In genomic region chr7:94357076-94357475, GRCh38 we compare ENCODE assay signal across 17 cellular contexts. TPM values are rescaled to one million over a fixed set of nuclear protein-coding genes. Genes with fewer than 3 reads are reported as not detected.
DNase-seq lines count a peak whose midpoint lies in the region; ATAC-seq and TF ChIP-seq lines count a peak whose summit lies in the region.
"Had no signal": no experiment of that assay in that cellular context is flagged by ENCODE, and none has a peak within 500 bp of the region (broad histone marks: within the 10 kb centered on the region; RNA-seq: fewer than 3 reads in every experiment).

No MANE protein-coding gene starts in this region.

- ATAC-seq in sciatic nerve (peak; percentile 61), GM18498 (IDR thresholded peaks at IDR 0.05; ENCODE audit: unreplicated experiment) (no peak)

- DNase-seq in GM03348 (ENCODE audit: low spot score) (peak; percentile 37), astrocyte of the hippocampus (ENCODE audit: low read depth, low spot score) (peak; percentile 41), fibroblast of peridontal ligament (ENCODE audit: extremely low read depth) (peak; percentile 71), sciatic nerve (ENCODE audit: low spot score) (no peak), HT-29 (ENCODE audit: low spot score) (no peak), left ventricle myocardium inferior (no peak)
- DNase-seq in stimulated activated CD4-positive, alpha-beta T cell treated with anti-CD3 and anti-CD28 coated beads, Interleukin-2, amount 100 ng/mL, for 48 hours: no peak
- DNase-seq: ACHN; BE2C; CD4-positive, alpha-beta memory T cell; DMS153; DMS79 treated with DMSO at 0.1 percent for 48 hours; EL; KBM-7 had no signal

- H3K4me1 ChIP-seq in left ventricle myocardium inferior: no peaks in the 10 kb centered on the region
- H3K4me1 ChIP-seq: BE2C, HAP-1 had no signal

- no peak overlapping the region for H3K27ac ChIP-seq in left ventricle myocardium inferior (replicated peaks)
- H3K27ac ChIP-seq: C4-2B had no signal

- no peaks in the 10 kb centered on the region for H3K27me3 ChIP-seq in left ventricle myocardium inferior (ENCODE audit: low read depth)

- TF ChIP-seq CTCF in left ventricle myocardium inferior (IDR thresholded peaks at IDR 0.05; ENCODE audit: borderline replicate concordance): no peak

- H3K36me3 ChIP-seq in left ventricle myocardium inferior: no peaks in the 10 kb centered on the region
- H3K36me3 ChIP-seq: BE2C, HAP-1 had no signal

- no peak overlapping the region for H3K4me3 ChIP-seq in left ventricle myocardium inferior
- H3K4me3 ChIP-seq: HAP-1 had no signal

- intact Hi-C loops in sciatic nerve (cut with DNase I) (no loop called here), left ventricle myocardium inferior (cut with micrococcal nuclease) (no loop called here)

- peaks cover 6% of the 10 kb centered on the region for H3K9me3 ChIP-seq in left ventricle myocardium inferior (replicated peaks)
- H3K9me3 ChIP-seq: BE2C, HAP-1 had no signal

RNA-seq across cellular contexts. Expression of gene COL1A2, which starts 37.6 kb away (rescaled TPM):
- total RNA-seq in sciatic nerve (443 TPM), left ventricle myocardium inferior (96.6 TPM)
- not detected in 2 replicates for total RNA-seq in HT-29 (2014; rRNA removed; shearing (Covaris generic))
- total RNA-seq: CD4-positive, alpha-beta memory T cell had no signal

Comparison
In these comparisons a context has a peak if more than half of its experiments do, and no peak if none do; other contexts are left out.
1. DNase-seq: peak in GM03348 (single experiment), astrocyte of the hippocampus (single experiment) and fibroblast of peridontal ligament (single experiment); none in sciatic nerve (single experiment), HT-29 (single experiment), left ventricle myocardium inferior (single experiment) and stimulated activated CD4-positive, alpha-beta T cell treated with anti-CD3 and anti-CD28 coated beads, Interleukin-2, amount 100 ng/mL, for 48 hours (0 of 2).
2. RNA of gene COL1A2, which starts 37.6 kb away (total RNA-seq): 443 TPM in sciatic nerve (single experiment) and 96.6 TPM in left ventricle myocardium inferior (single experiment); not detected in HT-29; every median in the first group is over 10 times any median in the second.